ENCODE assay signal across 11 cellular contexts in genomic region chr15:78069630-78070029, GRCh38. TPM values are rescaled to one million over a fixed set of nuclear protein-coding genes. Genes with fewer than 3 reads are reported as not detected.
A peak's percentile ranks its signal among the peaks of the same experiment; 100 is the strongest.
DNase-seq lines count a peak whose midpoint lies in the region; ATAC-seq and TF ChIP-seq lines count a peak whose summit lies in the region.
"Had no signal": no experiment of that assay in that cellular context is flagged by ENCODE, and none has a peak within 500 bp of the region (broad histone marks: within the 10 kb centered on the region; RNA-seq: fewer than 3 reads in every experiment).

No MANE protein-coding gene starts in this region.

- H3K79me2 ChIP-seq in trophoblast cell (ENCODE audit: control insufficient read depth, insufficient read depth, low read length, poor library complexity) = no peaks in the 10 kb centered on the region

- peak overlapping the region; percentile 87 for H3K4me3 ChIP-seq in CD4-positive, CD25-positive, alpha-beta regulatory T cell (ENCODE audit: low read depth, low read length)
- H3K4me3 ChIP-seq in HL-60 (replicated peaks; ENCODE audit: insufficient read depth, low read length) (no peak overlapping the region), ascending aorta (no peak overlapping the region), trophoblast cell (ENCODE audit: low read depth, low read length) (no peak overlapping the region)

- H3K4me2 ChIP-seq in trophoblast cell (ENCODE audit: low read length) = no peak overlapping the region

- H2BK120ac ChIP-seq in trophoblast cell (ENCODE audit: insufficient read depth, low read length, poor library complexity) = no peak overlapping the region

- no peak overlapping the region for H4K8ac ChIP-seq in trophoblast cell (ENCODE audit: low read depth, low read length)

- H3K18ac ChIP-seq in trophoblast cell (ENCODE audit: low read length) = no peak overlapping the region

- no peak overlapping the region for H3K23ac ChIP-seq in trophoblast cell (ENCODE audit: low read length)

- no peaks in the 10 kb centered on the region for H3K27me3 ChIP-seq in CD4-positive, CD25-positive, alpha-beta regulatory T cell (ENCODE audit: control insufficient read depth, insufficient read depth, low read length)
- H3K27me3 ChIP-seq in HL-60 (ENCODE audit: insufficient read depth, poor library complexity, severe bottlenecking) (no peaks in the 10 kb centered on the region), ascending aorta (no peaks in the 10 kb centered on the region), trophoblast cell (ENCODE audit: insufficient read depth, low read length) (no peaks in the 10 kb centered on the region)

- intact Hi-C loops in ascending aorta (cut with DNase I) = loop anchor here (10.0 kb wide), 1 partner anchor 655 kb away; no protein-coding TSS in a partner anchor

- no peak overlapping the region for H2BK12ac ChIP-seq in trophoblast cell (ENCODE audit: low read length)

- H3K14ac ChIP-seq in trophoblast cell (ENCODE audit: low read length) = no peak overlapping the region

- H3K9me3 Mint-ChIP-seq in CD4-positive, CD25-positive, alpha-beta regulatory T cell = peaks cover 0 to 2% (median 0%) of the 10 kb centered on the region in 7 donors
- H3K9me3 Mint-ChIP-seq: nephron had no signal

- no peaks in the 10 kb centered on the region for H3K27me3 Mint-ChIP-seq in CD4-positive, CD25-positive, alpha-beta regulatory T cell

- H3K36me3 ChIP-seq in CD4-positive, CD25-positive, alpha-beta regulatory T cell (ENCODE audit: control insufficient read depth, insufficient read depth, low read length) = peaks cover 3% of the 10 kb centered on the region
- H3K36me3 ChIP-seq in ascending aorta = no peaks in the 10 kb centered on the region
- H3K36me3 ChIP-seq in trophoblast cell (ENCODE audit: control insufficient read depth in 1 of 2, insufficient read depth in 2 of 2, low read length in 2 of 2) = no peaks in the 10 kb centered on the region

- DNase-seq in CD4-positive, CD25-positive, alpha-beta regulatory T cell = peak in 1 of 3 donors; percentile 44
- DNase-seq in HL-60 (ENCODE audit: low read depth in 1 of 2, low spot score in 1 of 2) (no peak), ascending aorta (ENCODE audit: low spot score in 2 of 2) (no peak), trophoblast cell (peak; percentile 59 to 73), NCI-H1048 (lab: John Stamatoyannopoulos, UW) (no peak), left lobe of liver (ENCODE audit: low spot score) (no peak), T1000 (lab: John Stamatoyannopoulos, UW) (no peak)
- DNase-seq: EL, NCI-H1930 had no signal

- no peak overlapping the region for H4K91ac ChIP-seq in trophoblast cell (ENCODE audit: low read depth, low read length)

- peak overlapping the region; percentile 86 for H3K27ac ChIP-seq in CD4-positive, CD25-positive, alpha-beta regulatory T cell (ENCODE audit: insufficient read depth, low read length, poor library complexity, severe bottlenecking)
- H3K27ac ChIP-seq in HL-60 (replicated peaks) (peak overlapping the region; percentile 83), ascending aorta (peak overlapping the region; percentile 65 to 71), trophoblast cell (ENCODE audit: low read depth, low read length) (no peak overlapping the region)

- no peak overlapping the region for H4K12ac ChIP-seq in trophoblast cell (ENCODE audit: low read depth, low read length)

- WGBS in trophoblast cell (ENCODE audit: extremely low coverage, insufficient coverage, insufficient read length) = no CpG with 5 or more reads among the region's 1 CpG

- no peak for TF ChIP-seq CTCF in HL-60 (IDR thresholded peaks at IDR 0.05; ENCODE audit: insufficient read depth, low read length)
- no peak for TF ChIP-seq CTCF in ascending aorta (IDR thresholded peaks at IDR 0.05)

- H2AK5ac ChIP-seq in trophoblast cell (ENCODE audit: low read length) = no peak overlapping the region

- peaks cover 0 to 46% (median 39%) of the 10 kb centered on the region in 4 donors for H3K4me1 Mint-ChIP-seq in CD4-positive, CD25-positive, alpha-beta regulatory T cell

- H3K79me1 ChIP-seq in trophoblast cell (ENCODE audit: low read length) = no peaks in the 10 kb centered on the region

- no peak overlapping the region for H3K27ac Mint-ChIP-seq in CD4-positive, CD25-positive, alpha-beta regulatory T cell

- H2AFZ ChIP-seq in trophoblast cell (ENCODE audit: insufficient read depth, low read length, poor library complexity) = no peak overlapping the region

- no peak overlapping the region for H3K9ac ChIP-seq in trophoblast cell (ENCODE audit: low read length)

- no peak overlapping the region for H3K4ac ChIP-seq in trophoblast cell (ENCODE audit: low read depth, low read length)

- H3K4me1 ChIP-seq in CD4-positive, CD25-positive, alpha-beta regulatory T cell (ENCODE audit: control insufficient read depth, insufficient read depth, low read length, poor library complexity, severe bottlenecking) = peaks cover 89% of the 10 kb centered on the region
- H3K4me1 ChIP-seq in ascending aorta (peaks cover 33 to 83% of the 10 kb centered on the region in 2 donors), trophoblast cell (ENCODE audit: control insufficient read depth in 1 of 2, insufficient read depth in 2 of 2, low read length in 2 of 2) (peaks cover 9 to 26% of the 10 kb centered on the region in 2 experiments)

- H2BK5ac ChIP-seq in trophoblast cell (ENCODE audit: low read depth, low read length, poor library complexity) = no peak overlapping the region

- H3K9me3 ChIP-seq in CD4-positive, CD25-positive, alpha-beta regulatory T cell (ENCODE audit: control insufficient read depth in 2 of 2, low read length in 2 of 2) = no peaks in the 10 kb centered on the region
- H3K9me3 ChIP-seq in ascending aorta (no peaks in the 10 kb centered on the region), trophoblast cell (ENCODE audit: insufficient read depth, low read depth, low read length) (no peaks in the 10 kb centered on the region)

- H3K4me3 Mint-ChIP-seq in CD4-positive, CD25-positive, alpha-beta regulatory T cell = peak overlapping the region in 2 of 4 donors; percentile 85 to 93

- peaks cover 4% of the 10 kb centered on the region for H3K36me3 Mint-ChIP-seq in CD4-positive, CD25-positive, alpha-beta regulatory T cell

- ATAC-seq in CD4-positive, CD25-positive, alpha-beta regulatory T cell (ENCODE audit: low read depth in 2 of 2) = no peak
- no peak for ATAC-seq in left lobe of liver
- ATAC-seq in HG02588 (IDR thresholded peaks at IDR 0.05; ENCODE audit: unreplicated experiment) = no peak

RNA-seq across cellular contexts. Expression of gene TBC1D2B, which starts 7.9 kb away (rescaled TPM):
- total RNA-seq in CD4-positive, CD25-positive, alpha-beta regulatory T cell = 117 TPM
- polyA plus RNA-seq in CD4-positive, CD25-positive, alpha-beta regulatory T cell = 10 to 100 TPM; 12.2 to 17.9 (median 15.4) TPM
- total RNA-seq in ascending aorta (63.3 TPM), left lobe of liver (50.4 TPM)
- 16.7 and 16.9 TPM in 2 replicates for polyA plus RNA-seq in trophoblast cell (2013)

RNA-seq across cellular contexts. Expression of gene SH2D7, which starts 22.7 kb away (rescaled TPM):
- not detected for total RNA-seq in CD4-positive, CD25-positive, alpha-beta regulatory T cell
- polyA plus RNA-seq in CD4-positive, CD25-positive, alpha-beta regulatory T cell = under 1 TPM in 1 of 4 donors, not detected in 3; 0.09 TPM
- not detected for total RNA-seq in ascending aorta
- polyA plus RNA-seq in trophoblast cell (2013) = 0.14 and 0.19 TPM in 2 replicates
- total RNA-seq in left lobe of liver = not detected

Comparison
In these comparisons a context has a peak if more than half of its experiments do, and no peak if none do; other contexts are left out.
1. DNase-seq: peak in trophoblast cell (2 of 2); none in HL-60 (0 of 2), ascending aorta (0 of 2), NCI-H1048 (single experiment), left lobe of liver (single experiment) and T1000 (single experiment).